Comparison of ENCODE assay signal across 13 cellular contexts in genomic region chr12:10394531-10395281, GRCh38. TPM values are rescaled to one million over a fixed set of nuclear protein-coding genes. Genes with fewer than 3 reads are reported as not detected.
DNase-seq lines count a peak whose midpoint lies in the region; ATAC-seq and TF ChIP-seq lines count a peak whose summit lies in the region.
"Not testable (repeated sequence)": the region's sequence is repeated elsewhere in the genome, so short reads cannot be mapped to it uniquely, and the experiment has no call there.
"Had no signal": no experiment of that assay in that cellular context is flagged by ENCODE, and none has a peak within 500 bp of the region (broad histone marks: within the 10 kb centered on the region; RNA-seq: fewer than 3 reads in every experiment).

No MANE protein-coding gene starts in this region.

- not testable (repeated sequence) for ATAC-seq in PC-3; stimulated activated memory B cell treated with anti-CD40 and anti-IgM and Interleukin-4, amounts not matched to agents 10 μg/mL and 1 μg/mL and 100 μg/mL, for 72 hours

- not testable (repeated sequence) for H3K36me3 Mint-ChIP-seq in neural crest cell (ENCODE audit: low read depth); stimulated activated memory B cell treated with anti-CD40 and anti-IgM and Interleukin-4, amounts not matched to agents 10 μg/mL and 1 μg/mL and 100 μg/mL, for 72 hours

- not testable (repeated sequence) for H3K36me3 ChIP-seq in ACC112 (ENCODE audit: insufficient read depth, low read length); HEK293 (ENCODE audit: control insufficient read depth in 2 of 2, insufficient read depth in 1 of 2, low read length in 2 of 2); PC-3 (ENCODE audit: low read depth, low read length); breast epithelium; left ventricle myocardium inferior

- H3K4me3 ChIP-seq in ACC112 (ENCODE audit: low read depth, low read length); HEK293 (ENCODE audit: low read depth, low read length); breast epithelium; left ventricle myocardium inferior: not testable (repeated sequence)
- peak overlapping the region; percentile 40; the same call in 1 of the 2 replicates for H3K4me3 ChIP-seq in PC-3 (ENCODE audit: low read length)

- H3K4me1 ChIP-seq in ACC112 (ENCODE audit: control insufficient read depth, insufficient read depth, low read length, unreplicated experiment) (peaks cover 27% of the 10 kb centered on the region), HEK293 (ENCODE audit: control insufficient read depth, insufficient read depth, low read length) (peaks cover 22% of the 10 kb centered on the region), PC-3 (ENCODE audit: insufficient read depth, low read length) (peaks cover 56% of the 10 kb centered on the region), left ventricle myocardium inferior (peaks cover 10% of the 10 kb centered on the region)
- not testable (repeated sequence) for H3K4me1 ChIP-seq in breast epithelium

- H3F3A ChIP-seq in PC-3 (ENCODE audit: low read length, unreplicated experiment): not testable (repeated sequence)

- peak overlapping the region; percentile 79 for H3K4me2 ChIP-seq in PC-3 (ENCODE audit: low read length)

- not testable (repeated sequence) for H3K4me1 Mint-ChIP-seq in neural crest cell
- peaks cover 31% of the 10 kb centered on the region for H3K4me1 Mint-ChIP-seq in stimulated activated memory B cell treated with anti-CD40 and anti-IgM and Interleukin-4, amounts not matched to agents 10 μg/mL and 1 μg/mL and 100 μg/mL, for 72 hours

- TF ChIP-seq POLR2A in breast epithelium (IDR thresholded peaks at IDR 0.05): not testable (repeated sequence)

- CTCF ChIA-PET in HEK293 (lab: Yijun Ruan, JAX) (interaction anchor here (0.6 to 0.8 kb wide), 2 partner anchors 17 to 256 kb away, joined by 3 to 4 read pairs; no protein-coding TSS in a partner anchor), PC-3 (lab: Charles Lee) (interaction anchor here (1.1 to 1.2 kb wide), 2 partner anchors 28 to 29 kb away, joined by 4 read pairs; no protein-coding TSS in a partner anchor)

- H3K27me3 Mint-ChIP-seq in neural crest cell (ENCODE audit: low read depth); stimulated activated memory B cell treated with anti-CD40 and anti-IgM and Interleukin-4, amounts not matched to agents 10 μg/mL and 1 μg/mL and 100 μg/mL, for 72 hours: not testable (repeated sequence)

- H3K27ac ChIP-seq in ACC112 (ENCODE audit: low read depth, low read length) (peak overlapping the region; percentile 63), HEK293 (ENCODE audit: extremely low read depth, low read depth, low read length) (peak overlapping the region; percentile 53), PC-3 (ENCODE audit: low read length) (peak overlapping the region; percentile 80), breast epithelium (peak overlapping the region; percentile 75 to 86), left ventricle myocardium inferior (replicated peaks) (peak overlapping the region; percentile 58)

- not testable (repeated sequence) for H3K4me3 Mint-ChIP-seq in neural crest cell; stimulated activated memory B cell treated with anti-CD40 and anti-IgM and Interleukin-4, amounts not matched to agents 10 μg/mL and 1 μg/mL and 100 μg/mL, for 72 hours

- intact Hi-C loops in PC-3 (cut with micrococcal nuclease): loop anchor here (2.0 kb wide), 1 partner anchor 30 kb away; no protein-coding TSS in a partner anchor
- intact Hi-C loops in breast epithelium (cut with DNase I; ENCODE audit: low total_unique reads); left ventricle myocardium inferior (cut with micrococcal nuclease): not testable (repeated sequence)

- H3K9ac ChIP-seq in PC-3 (ENCODE audit: low read length): peak overlapping the region; percentile 24; the same call in 1 of the 2 replicates

- TF ChIP-seq CTCF in HEK293 (tag by site-specific recombination; IDR thresholded peaks at IDR 0.05); PC-3 (conservative IDR thresholded peaks at IDR 0.05; ENCODE audit: low read depth, low read length); breast epithelium (IDR thresholded peaks at IDR 0.05); left ventricle myocardium inferior (IDR thresholded peaks at IDR 0.05; ENCODE audit: borderline replicate concordance); neural crest cell (conservative IDR thresholded peaks at IDR 0.05): not testable (repeated sequence)

- H3K27me3 ChIP-seq in ACC112 (ENCODE audit: insufficient read depth, low read length); PC-3 (ENCODE audit: low read length); breast epithelium; left ventricle myocardium inferior (ENCODE audit: low read depth): not testable (repeated sequence)

- H4K20me1 ChIP-seq in PC-3 (ENCODE audit: low read length): not testable (repeated sequence)

- H3K9me3 ChIP-seq in HEK293 (ENCODE audit: control insufficient read depth, insufficient read depth, low read depth, low read length); PC-3 (ENCODE audit: low read length); breast epithelium; left ventricle myocardium inferior (replicated peaks): not testable (repeated sequence)

- POLR2A ChIA-PET in HEK293 (lab: Yijun Ruan, JAX): interaction anchor here (1.3 kb wide), 1 partner anchor 10 kb away, joined by 3 read pairs; no protein-coding TSS in a partner anchor
- POLR2A ChIA-PET in PC-3 (lab: Charles Lee; ENCODE audit: unreplicated experiment): not testable (repeated sequence)

- not testable (repeated sequence) for BruUV-seq in PC-3 (replicated peaks; lab: Mats Ljungman, UMichigan)

- not testable (repeated sequence) for H3K79me2 ChIP-seq in ACC112 (ENCODE audit: control insufficient read depth, insufficient read depth, low read length, unreplicated experiment); PC-3 (ENCODE audit: low read length)

- H3K27ac Mint-ChIP-seq in neural crest cell (ENCODE audit: unreplicated experiment): peak overlapping the region; percentile 7
- H3K27ac Mint-ChIP-seq in stimulated activated memory B cell treated with anti-CD40 and anti-IgM and Interleukin-4, amounts not matched to agents 10 μg/mL and 1 μg/mL and 100 μg/mL, for 72 hours: peak overlapping the region; percentile 66

- H2AFZ ChIP-seq in ACC112 (ENCODE audit: low read length, unreplicated experiment): peak overlapping the region; percentile 57
- not testable (repeated sequence) for H2AFZ ChIP-seq in PC-3 (ENCODE audit: low read length)

- not testable (repeated sequence) for H3K9me2 ChIP-seq in PC-3 (replicated peaks; ENCODE audit: low read length)

- DNase-seq in PC-3: peak; percentile 25
- peak; percentile 77 for DNase-seq in activated CD8-positive, alpha-beta memory T cell treated with anti-CD3 and anti-CD28 coated beads for 24 hours
- not testable (repeated sequence) for DNase-seq in breast epithelium (ENCODE audit: low spot score in 2 of 2); left ventricle myocardium inferior; neural crest cell (ENCODE audit: low read depth, low spot score)

- H3K9me3 Mint-ChIP-seq in neural crest cell; stimulated activated memory B cell treated with anti-CD40 and anti-IgM and Interleukin-4, amounts not matched to agents 10 μg/mL and 1 μg/mL and 100 μg/mL, for 72 hours: not testable (repeated sequence)

TF ChIP-seq in HEK293, 187 proteins besides CTCF, POLR2A, EP300 and RAD21 (continues in another document):
- TF ChIP-seq ZNF366 (tag by site-specific recombination; conservative IDR thresholded peaks at IDR 0.05) (peak; percentile 30; the same call in 1 of the 2 replicates), PRDM1 (tag by site-specific recombination; IDR thresholded peaks at IDR 0.05) (peak; percentile 75), ZNF629 (tag by site-specific recombination; IDR thresholded peaks at IDR 0.05) (peak; percentile 84), ZXDB (tag by site-specific recombination; IDR thresholded peaks at IDR 0.05) (peak; percentile 26; the same call in 1 of the 2 replicates), WT1 (tag by site-specific recombination; IDR thresholded peaks at IDR 0.05) (peak; percentile 52), KLF17 (tag by site-specific recombination; IDR thresholded peaks at IDR 0.05) (peak; percentile 63; the same call in 1 of the 2 replicates), ZBTB17 (tag by site-specific recombination; IDR thresholded peaks at IDR 0.05) (0 out of 2 replicates have a peak, but pooled peaks have one; percentile 13), ZBTB21 (tag by site-specific recombination; IDR thresholded peaks at IDR 0.05) (peak; percentile 74; the same call in 1 of the 2 replicates), OSR2 (tag by site-specific recombination; IDR thresholded peaks at IDR 0.05) (0 out of 2 replicates have a peak, but pooled peaks have one; percentile 7)

RNA-seq across cellular contexts. Expression of gene KLRK1, which starts 4.9 kb away (rescaled TPM):
- total RNA-seq in PC-3 (2014; rRNA removed) (not detected in 2 replicates), breast epithelium (1 to 10 TPM; 2.6 to 7.0 (median 3.8) TPM), left ventricle myocardium inferior (0.36 TPM), neural crest cell (not detected in 2 replicates)
- total RNA-seq: kidney epithelial cell, NCI-H460 had no signal

RNA-seq across cellular contexts. Expression of gene KLRC4, which starts 14.9 kb away (rescaled TPM):
- not detected in 2 replicates for total RNA-seq in PC-3 (2014; rRNA removed)
- total RNA-seq in breast epithelium: 1 to 10 TPM in 1 of 3 donors, under 1 TPM in 1, not detected in 1; 0.66 to 1.5 TPM
- total RNA-seq in left ventricle myocardium inferior: not detected
- not detected in 2 replicates for total RNA-seq in neural crest cell
- total RNA-seq: activated CD4-positive, alpha-beta memory T cell treated with anti-CD3 and anti-CD28 coated beads, Interleukin-2, amount 10 ng/mL, durations not matched to agents 7 days and 5 days; CD4-positive, CD25-positive, alpha-beta regulatory T cell; kidney epithelial cell; NCI-H460 had no signal

RNA-seq across cellular contexts. Expression of gene KLRC3, which starts 25.7 kb away (rescaled TPM):
- total RNA-seq in PC-3 (2014; rRNA removed) (not detected in 2 replicates), breast epithelium (not detected), left ventricle myocardium inferior (not detected), neural crest cell (not detected in 2 replicates)
- total RNA-seq: activated CD4-positive, alpha-beta memory T cell treated with anti-CD3 and anti-CD28 coated beads, Interleukin-2, amount 10 ng/mL, durations not matched to agents 7 days and 5 days; CD4-positive, CD25-positive, alpha-beta regulatory T cell; kidney epithelial cell; NCI-H460 had no signal

RNA-seq across cellular contexts. Expression of gene KLRC2, which starts 41.1 kb away (rescaled TPM):
- total RNA-seq in PC-3 (2014; rRNA removed) (not detected in 2 replicates), breast epithelium (1 to 10 TPM; 1.6 to 2.1 (median 2.0) TPM), left ventricle myocardium inferior (not detected), neural crest cell (not detected in 2 replicates)
- total RNA-seq: activated CD4-positive, alpha-beta memory T cell treated with anti-CD3 and anti-CD28 coated beads, Interleukin-2, amount 10 ng/mL, durations not matched to agents 7 days and 5 days; CD4-positive, CD25-positive, alpha-beta regulatory T cell; kidney epithelial cell had no signal

RNA-seq across cellular contexts. Expression of gene KLRC1, which starts 58.5 kb away (rescaled TPM):
- total RNA-seq in PC-3 (2014; rRNA removed): not detected in 2 replicates
- total RNA-seq in breast epithelium: 1 to 10 TPM in 2 of 3 donors, under 1 TPM in 1; 0.48 to 8.3 (median 3.3) TPM
- total RNA-seq in left ventricle myocardium inferior: not detected
- not detected in 2 replicates for total RNA-seq in neural crest cell
- total RNA-seq: activated CD4-positive, alpha-beta memory T cell treated with anti-CD3 and anti-CD28 coated beads, Interleukin-2, amount 10 ng/mL, durations not matched to agents 7 days and 5 days; CD4-positive, CD25-positive, alpha-beta regulatory T cell; kidney epithelial cell; temporal lobe had no signal
